Comparison of ENCODE assay signal across 15 cellular contexts in genomic region chr20:54115172-54115854, GRCh38. TPM values are rescaled to one million over a fixed set of nuclear protein-coding genes. Genes with fewer than 3 reads are reported as not detected.
DNase-seq lines count a peak whose midpoint lies in the region; ATAC-seq and TF ChIP-seq lines count a peak whose summit lies in the region.
"Had no signal": no experiment of that assay in that cellular context is flagged by ENCODE, and none has a peak within 500 bp of the region (broad histone marks: within the 10 kb centered on the region; RNA-seq: fewer than 3 reads in every experiment).

No MANE protein-coding gene starts in this region.

- WGBS in GM23248 (ENCODE audit: low coverage in 1 of 2, low lambda C conversion rate in 2 of 2, missing lambda C conversion rate in 2 of 2), 2 experiments, result 74 to 81% methylated on average over 15 of the region's 15 CpGs
- WGBS in sigmoid colon, 2 donors, result 58 to 60% methylated on average over 15 of the region's 15 CpGs

- H4K20me1 ChIP-seq in GM23248 (ENCODE audit: insufficient read depth), result no peaks in the 10 kb centered on the region

- TF ChIP-seq EP300 in sigmoid colon (IDR thresholded peaks at IDR 0.05), result no peak

- H3K36me3 ChIP-seq in GM23248 (ENCODE audit: low read depth) (no peaks in the 10 kb centered on the region), sigmoid colon (no peaks in the 10 kb centered on the region)
- H3K36me3 ChIP-seq: brain microvascular endothelial cell had no signal

- H3K27me3 ChIP-seq in GM23248 (replicated peaks; ENCODE audit: insufficient read depth) (no peaks in the 10 kb centered on the region), sigmoid colon (no peaks in the 10 kb centered on the region)
- H3K27me3 ChIP-seq: brain microvascular endothelial cell had no signal

- H3K9me3 ChIP-seq in GM23248 (ENCODE audit: low read depth) (no peaks in the 10 kb centered on the region), sigmoid colon (no peaks in the 10 kb centered on the region)

- TF ChIP-seq POLR2A in sigmoid colon (IDR thresholded peaks at IDR 0.05), result no peak

- no peaks in the 10 kb centered on the region for H3K9me2 ChIP-seq in GM23248 (ENCODE audit: insufficient read depth)

- DNase-seq in GM23248 (peak; percentile 46), OCI-M1 (lab: John Stamatoyannopoulos, UW) (peak; percentile 3), fibroblast of pulmonary artery (ENCODE audit: low read depth) (peak; percentile 50), sigmoid colon (peak; percentile 80), NCI-H1436 treated with DMSO at 0.1 percent for 48 hours (lab: John Stamatoyannopoulos, UW) (no peak), NCI-H1694 (lab: John Stamatoyannopoulos, UW) (no peak)
- DNase-seq: brain microvascular endothelial cell; immature natural killer cell; KG1; NCI-H2029 treated with DMSO at 0.1 percent for 48 hours; stimulated activated CD4-positive, alpha-beta T cell treated with anti-CD3 and anti-CD28 coated beads, Interleukin-2, amount 100 ng/mL, for 24 hours had no signal

- ATAC-seq in GM19324 (IDR thresholded peaks at IDR 0.05; ENCODE audit: low FRiP score, unreplicated experiment), result no peak
- ATAC-seq in HG02610 (IDR thresholded peaks at IDR 0.05; ENCODE audit: unreplicated experiment), result no peak

- H3F3A ChIP-seq in GM23248 (ENCODE audit: insufficient read depth), result peaks cover 13% of the 10 kb centered on the region

- H3K4me3 ChIP-seq in GM23248, result 0 out of 2 replicates have a peak overlapping the region, but pooled peaks have one; percentile 6
- no peak overlapping the region for H3K4me3 ChIP-seq in fibroblast of pulmonary artery (replicated peaks; ENCODE audit: low read depth, low read length)
- H3K4me3 ChIP-seq in sigmoid colon, result no peak overlapping the region

- H3K27ac ChIP-seq in GM23248, result peak overlapping the region; percentile 59
- peak overlapping the region in 2 of 4 donors; percentile 22 to 52 for H3K27ac ChIP-seq in sigmoid colon
- H3K27ac ChIP-seq: brain microvascular endothelial cell, C4-2B, VCaP had no signal

- H2AFZ ChIP-seq in GM23248, result peak overlapping the region; percentile 29; the same call in 1 of the 2 replicates

- peak overlapping the region; percentile 36; the same call in 1 of the 2 replicates for H3K9ac ChIP-seq in GM23248

- H3K4me1 ChIP-seq in GM23248 (ENCODE audit: insufficient read depth) (peaks cover 11% of the 10 kb centered on the region), sigmoid colon (no peaks in the 10 kb centered on the region)

- H3K79me2 ChIP-seq in GM23248 (ENCODE audit: insufficient read depth), result no peaks in the 10 kb centered on the region

- peak overlapping the region; percentile 57 for H3K4me2 ChIP-seq in GM23248 (ENCODE audit: unreplicated experiment)

- no peak for TF ChIP-seq CTCF in fibroblast of pulmonary artery (IDR thresholded peaks at IDR 0.05; ENCODE audit: low read length, missing control alignments)
- TF ChIP-seq CTCF in sigmoid colon (IDR thresholded peaks at IDR 0.05), result no peak

- intact Hi-C loops in sigmoid colon (cut with DNase I), result no loop called here

- in situ Hi-C loops in GM23248 (cut with MboI), result loop anchor here (10.0 kb wide), 1 partner anchor 529 kb away; no protein-coding TSS in a partner anchor

RNA-seq across cellular contexts. Expression of gene BCAS1, which starts 44.9 kb away (rescaled TPM):
- not detected in 2 replicates for total RNA-seq in GM23248 (2014; rRNA removed; shearing (Covaris generic))
- polyA plus RNA-seq in GM23248 (2016; fragmentation: Nextera tagmentation; extraction: Ambion mirVana), result 0.38 and 0.41 TPM in 2 replicates
- 1 to 10 TPM in 1 of 4 donors, under 1 TPM in 1, not detected in 2; 0.71 to 2.2 TPM for total RNA-seq in sigmoid colon
- polyA plus RNA-seq in sigmoid colon, result 100 to 1,000 TPM in 2 of 3 donors, 10 to 100 TPM in 1; 35.4 to 198 (median 154) TPM

RNA-seq across cellular contexts. Expression of gene CYP24A1, which starts 58.5 kb away (rescaled TPM):
- 1.2 TPM in 1 of 2 replicates, not detected in the other for total RNA-seq in GM23248 (2014; rRNA removed; shearing (Covaris generic))
- polyA plus RNA-seq in GM23248 (2016; fragmentation: Nextera tagmentation; extraction: Ambion mirVana), result 0.37 and 0.43 TPM in 2 replicates
- total RNA-seq in sigmoid colon, result not detected
- 1 to 10 TPM in 1 of 3 donors, under 1 TPM in 1, not detected in 1; 0.26 to 1.8 TPM for polyA plus RNA-seq in sigmoid colon
- polyA plus RNA-seq: immature natural killer cell had no signal

Comparison
In these comparisons a context has a peak if more than half of its experiments do, and no peak if none do; other contexts are left out.
1. DNase-seq: peak in GM23248 (single experiment), OCI-M1 (single experiment), fibroblast of pulmonary artery (single experiment) and sigmoid colon (single experiment); none in NCI-H1436 treated with DMSO at 0.1 percent for 48 hours (single experiment) and NCI-H1694 (single experiment).